23 cellular contexts compared by ENCODE assay signal in genomic region chr10:9382199-9382598, GRCh38.
"Had no signal": no experiment of that assay in that cellular context is flagged by ENCODE, and none has a peak within 500 bp of the region (broad histone marks: within the 10 kb centered on the region; RNA-seq: fewer than 3 reads in every experiment).

No MANE protein-coding gene starts in this region.

- H3K36me3 ChIP-seq: colonic mucosa, esophagus muscularis mucosa, esophagus squamous epithelium, gastrocnemius medialis, gastroesophageal sphincter, heart left ventricle, heart right ventricle had no signal

- H3K27me3 ChIP-seq: colonic mucosa, esophagus muscularis mucosa, esophagus squamous epithelium, foreskin keratinocyte, gastrocnemius medialis, gastroesophageal sphincter had no signal

- DNase-seq: colonic mucosa; cortex of kidney; dermis blood vessel endothelial cell; dorsolateral prefrontal cortex; effector CD4-positive, alpha-beta T cell; effector CD8-positive, alpha-beta T cell; effector memory CD4-positive, alpha-beta T cell; effector memory CD8-positive, alpha-beta T cell; endodermal cell; erythroblast; esophagus squamous epithelium; foreskin fibroblast; foreskin keratinocyte; foreskin melanocyte; gastrocnemius medialis; glutamatergic neuron; head of caudate nucleus; heart left ventricle; heart right ventricle had no signal

- H3K9me3 ChIP-seq: colonic mucosa, esophagus muscularis mucosa, esophagus squamous epithelium, gastrocnemius medialis, gastroesophageal sphincter, heart left ventricle, heart right ventricle had no signal

- H3K4me3 ChIP-seq: colonic mucosa, coronary artery, dorsolateral prefrontal cortex, esophagus muscularis mucosa, esophagus squamous epithelium, gastrocnemius medialis, gastroesophageal sphincter, heart left ventricle, heart right ventricle had no signal

- H3K27ac ChIP-seq: colonic mucosa, coronary artery, dorsolateral prefrontal cortex, epithelial cell of prostate, esophagus muscularis mucosa, esophagus squamous epithelium, foreskin keratinocyte, gastrocnemius medialis, gastroesophageal sphincter, heart left ventricle, heart right ventricle had no signal
